In the genomic region with DNA sequence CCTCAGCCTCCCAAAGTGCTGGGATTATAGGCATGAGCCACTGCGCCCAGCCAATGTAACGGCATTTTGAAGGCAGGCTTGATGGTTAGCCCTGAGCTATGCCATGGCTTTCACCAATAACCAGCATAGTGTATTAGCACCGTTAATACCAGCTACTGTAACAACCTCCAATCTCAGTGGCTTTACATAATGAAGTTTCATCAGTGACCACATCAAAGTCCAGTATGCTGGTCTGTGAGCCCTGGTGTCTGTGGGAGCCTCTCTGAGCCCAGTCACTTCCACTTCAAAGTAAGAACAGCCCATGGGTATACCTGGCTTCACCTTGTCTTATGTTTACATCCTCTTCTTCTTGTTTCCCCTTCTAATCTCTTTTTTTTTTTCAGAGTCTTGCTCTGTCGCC, we compare ENCODE assay signal across 23 cellular contexts. TPM values are rescaled to one million over a fixed set of nuclear protein-coding genes. Genes with fewer than 3 reads are reported as not detected.
DNase-seq lines count a peak whose midpoint lies in the region; ATAC-seq and TF ChIP-seq lines count a peak whose summit lies in the region.
"Had no signal": no experiment of that assay in that cellular context is flagged by ENCODE, and none has a peak within 500 bp of the region (broad histone marks: within the 10 kb centered on the region; RNA-seq: fewer than 3 reads in every experiment).

No MANE protein-coding gene starts in this region.

- intact Hi-C loops in prostate gland (cut with DNase I) (no loop called here), body of pancreas (cut with DNase I) (no loop called here)

- CTCF ChIA-PET in WTC11 (lab: Charles Lee) = no interaction called here

- H3K27ac ChIP-seq in prostate gland (no peak overlapping the region), body of pancreas (no peak overlapping the region)
- H3K27ac ChIP-seq: A549; BLaER1 treated with 17β-estradiol and CSF1 and Interleukin-3, amounts not matched to agents 10 nM and 100 nM had no signal

- H3K4me3 Mint-ChIP-seq in activated naive CD4-positive, alpha-beta T cell treated with anti-CD3 and anti-CD28 coated beads, Interleukin-2, amount 50 U/mL, for 24 hours = no peak overlapping the region
- H3K4me3 Mint-ChIP-seq in WTC11 (no peak overlapping the region), neural crest cell (no peak overlapping the region)
- H3K4me3 Mint-ChIP-seq: CD14-positive monocyte; CD4-positive, alpha-beta T cell; CD8-positive, alpha-beta memory T cell; HFFc6 had no signal

- no peaks in the 10 kb centered on the region for H3K4me1 ChIP-seq in prostate gland (replicated peaks)
- H3K4me1 ChIP-seq in body of pancreas = no peaks in the 10 kb centered on the region
- H3K4me1 ChIP-seq: A549, BE2C, HAP-1 had no signal

- no peak for TF ChIP-seq CTCF in WTC11 (IDR thresholded peaks at IDR 0.05)
- TF ChIP-seq CTCF in neural crest cell (conservative IDR thresholded peaks at IDR 0.05) = no peak
- no peak for TF ChIP-seq CTCF in prostate gland (IDR thresholded peaks at IDR 0.05)
- TF ChIP-seq CTCF in body of pancreas (IDR thresholded peaks at IDR 0.05) = no peak

- ATAC-seq in WTC11 (no peak), body of pancreas (no peak), GM21381 (IDR thresholded peaks at IDR 0.05; ENCODE audit: unreplicated experiment) (no peak)
- ATAC-seq: A549 had no signal

- TF ChIP-seq POLR2A in prostate gland (IDR thresholded peaks at IDR 0.05) (no peak), body of pancreas (IDR thresholded peaks at IDR 0.05) (no peak)

- H3K27me3 Mint-ChIP-seq in activated naive CD4-positive, alpha-beta T cell treated with anti-CD3 and anti-CD28 coated beads, Interleukin-2, amount 50 U/mL, for 24 hours = no peaks in the 10 kb centered on the region
- H3K27me3 Mint-ChIP-seq in WTC11 (ENCODE audit: low read depth) = no peaks in the 10 kb centered on the region
- H3K27me3 Mint-ChIP-seq in neural crest cell (ENCODE audit: low read depth) = peaks cover 3% of the 10 kb centered on the region
- H3K27me3 Mint-ChIP-seq: CD4-positive, alpha-beta T cell had no signal

- H3K36me3 ChIP-seq in prostate gland (no peaks in the 10 kb centered on the region), body of pancreas (replicated peaks in 1 of 2; ENCODE audit: insufficient read depth in 1 of 2, low read depth in 2 of 2) (no peaks in the 10 kb centered on the region)
- H3K36me3 ChIP-seq: BE2C; BLaER1 treated with 17β-estradiol and CSF1 and Interleukin-3, amounts not matched to agents 10 nM and 100 nM; HAP-1 had no signal

- WGBS in prostate gland = 84% methylated on average over 4 of the region's 4 CpGs
- 77 to 79% methylated on average over 4 of the region's 4 CpGs for WGBS in body of pancreas, 2 donors

- no peaks in the 10 kb centered on the region for H3K36me3 Mint-ChIP-seq in activated naive CD4-positive, alpha-beta T cell treated with anti-CD3 and anti-CD28 coated beads, Interleukin-2, amount 50 U/mL, for 24 hours
- H3K36me3 Mint-ChIP-seq in WTC11 = no peaks in the 10 kb centered on the region
- H3K36me3 Mint-ChIP-seq in neural crest cell (ENCODE audit: low read depth) = no peaks in the 10 kb centered on the region
- H3K36me3 Mint-ChIP-seq: CD14-positive monocyte; CD8-positive, alpha-beta memory T cell had no signal

- H3K4me1 Mint-ChIP-seq in activated naive CD4-positive, alpha-beta T cell treated with anti-CD3 and anti-CD28 coated beads, Interleukin-2, amount 50 U/mL, for 24 hours = no peaks in the 10 kb centered on the region
- H3K4me1 Mint-ChIP-seq in WTC11 (no peaks in the 10 kb centered on the region), neural crest cell (no peaks in the 10 kb centered on the region)
- H3K4me1 Mint-ChIP-seq: CD14-positive monocyte; CD8-positive, alpha-beta memory T cell had no signal

- H3K9me3 Mint-ChIP-seq in activated naive CD4-positive, alpha-beta T cell treated with anti-CD3 and anti-CD28 coated beads, Interleukin-2, amount 50 U/mL, for 24 hours = no peaks in the 10 kb centered on the region
- H3K9me3 Mint-ChIP-seq in WTC11 (no peaks in the 10 kb centered on the region), neural crest cell (no peaks in the 10 kb centered on the region)
- H3K9me3 Mint-ChIP-seq: CD14-positive monocyte; CD4-positive, alpha-beta T cell; CD8-positive, alpha-beta memory T cell had no signal

- POLR2A ChIA-PET in WTC11 (lab: Charles Lee) = no interaction called here

- peak overlapping the region; percentile 80 for H3K27ac Mint-ChIP-seq in activated naive CD4-positive, alpha-beta T cell treated with anti-CD3 and anti-CD28 coated beads, Interleukin-2, amount 50 U/mL, for 24 hours
- no peak overlapping the region for H3K27ac Mint-ChIP-seq in WTC11
- peak overlapping the region; percentile 72 for H3K27ac Mint-ChIP-seq in neural crest cell (ENCODE audit: unreplicated experiment)
- H3K27ac Mint-ChIP-seq: CD14-positive monocyte; CD4-positive, alpha-beta T cell; CD8-positive, alpha-beta memory T cell; HFFc6 had no signal

- DNase-seq in activated naive CD4-positive, alpha-beta T cell (lab: John Stamatoyannopoulos, UW) = no peak
- no peak for DNase-seq in WTC11 (ENCODE audit: low spot score)
- DNase-seq in neural crest cell (ENCODE audit: low read depth, low spot score) = no peak
- DNase-seq in prostate gland (ENCODE audit: low spot score) = no peak
- no peak for DNase-seq in body of pancreas
- DNase-seq: 8988T; ACHN; AML-193; BE2C; CD4-positive, alpha-beta T cell; CD8-positive, alpha-beta memory T cell; DMS 273 treated with DMSO at 0.1 percent for 48 hours; DMS79; EL; GDM1; GOT3; HFFc6 had no signal

- H3K27me3 ChIP-seq in prostate gland (replicated peaks; ENCODE audit: insufficient read depth) (no peaks in the 10 kb centered on the region), body of pancreas (no peaks in the 10 kb centered on the region)
- H3K27me3 ChIP-seq: BLaER1 treated with 17β-estradiol and CSF1 and Interleukin-3, amounts not matched to agents 10 nM and 100 nM had no signal

- H3K4me3 ChIP-seq in prostate gland = no peak overlapping the region
- no peak overlapping the region for H3K4me3 ChIP-seq in body of pancreas
- H3K4me3 ChIP-seq: A549; BLaER1 treated with 17β-estradiol and CSF1 and Interleukin-3, amounts not matched to agents 10 nM and 100 nM; HAP-1 had no signal

- H3K9me3 ChIP-seq in prostate gland = no peaks in the 10 kb centered on the region
- no peaks in the 10 kb centered on the region for H3K9me3 ChIP-seq in body of pancreas
- H3K9me3 ChIP-seq: A549; BE2C; BLaER1 treated with 17β-estradiol and CSF1 and Interleukin-3, amounts not matched to agents 10 nM and 100 nM; HAP-1 had no signal

TF ChIP-seq in WTC11, 78 proteins besides CTCF, POLR2A, EP300 and RAD21:
- no peak for TF ChIP-seq TEAD1 (CRISPR knock-in tag; IDR thresholded peaks at IDR 0.05)
- TF ChIP-seq GABPB1 (CRISPR knock-in tag; IDR thresholded peaks at IDR 0.05) = peak; percentile 71
- no peak for TF ChIP-seq ZBTB21 (CRISPR knock-in tag; IDR thresholded peaks at IDR 0.05; ENCODE audit: borderline replicate concordance)
- no peak for TF ChIP-seq ZNF671 (CRISPR knock-in tag; IDR thresholded peaks at IDR 0.05)
- TF ChIP-seq, protein P1, sequence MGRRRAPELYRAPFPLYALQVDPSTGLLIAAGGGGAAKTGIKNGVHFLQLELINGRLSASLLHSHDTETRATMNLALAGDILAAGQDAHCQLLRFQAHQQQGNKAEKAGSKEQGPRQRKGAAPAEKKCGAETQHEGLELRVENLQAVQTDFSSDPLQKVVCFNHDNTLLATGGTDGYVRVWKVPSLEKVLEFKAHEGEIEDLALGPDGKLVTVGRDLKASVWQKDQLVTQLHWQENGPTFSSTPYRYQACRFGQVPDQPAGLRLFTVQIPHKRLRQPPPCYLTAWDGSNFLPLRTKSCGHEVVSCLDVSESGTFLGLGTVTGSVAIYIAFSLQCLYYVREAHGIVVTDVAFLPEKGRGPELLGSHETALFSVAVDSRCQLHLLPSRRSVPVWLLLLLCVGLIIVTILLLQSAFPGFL (CRISPR knock-in tag; IDR thresholded peaks at IDR 0.05; ENCODE audit: borderline replicate concordance) = no peak
- TF ChIP-seq E2F1 (CRISPR knock-in tag; IDR thresholded peaks at IDR 0.05) = no peak

RNA-seq across cellular contexts. Expression of gene ZDHHC4, which starts 11.6 kb away (rescaled TPM):
- 37.7 to 48.2 TPM (median 46.4 TPM) in 3 replicates for total RNA-seq in WTC11 (2021)
- total RNA-seq in neural crest cell = 74.3 and 78.6 TPM in 2 replicates
- total RNA-seq in prostate gland = 10 to 100 TPM; 69.9 to 73.3 TPM
- 10 to 100 TPM; 19.1 to 35.5 TPM for total RNA-seq in body of pancreas

RNA-seq across cellular contexts. Expression of gene GRID2IP, which starts 14.4 kb away (rescaled TPM):
- total RNA-seq in WTC11 (2021) = 3.0 to 4.8 TPM (median 4.6 TPM) in 3 replicates
- 0.54 and 0.61 TPM in 2 replicates for total RNA-seq in neural crest cell
- 1 to 10 TPM in 1 of 2 donors, under 1 TPM in 1; 0.73 to 2.6 TPM for total RNA-seq in prostate gland
- 1 to 10 TPM; 1.0 to 1.6 TPM for total RNA-seq in body of pancreas
- total RNA-seq: HFFc6 had no signal

RNA-seq across cellular contexts. Expression of gene INTS15, which starts 24.2 kb away (rescaled TPM):
- total RNA-seq in WTC11 (2021) (25.6 to 28.2 TPM (median 27.6 TPM) in 3 replicates), neural crest cell (50.4 and 55.7 TPM in 2 replicates), prostate gland (10 to 100 TPM; 38.3 to 38.7 TPM), body of pancreas (10 to 100 TPM; 25.7 to 40.5 TPM)

RNA-seq across cellular contexts. Expression of gene ZNF853, which starts 49.8 kb away (rescaled TPM):
- 7.7 to 8.0 TPM (median 8.0 TPM) in 3 replicates for total RNA-seq in WTC11 (2021)
- 9.2 and 9.7 TPM in 2 replicates for total RNA-seq in neural crest cell
- 10 to 100 TPM; 16.5 to 17.2 TPM for total RNA-seq in prostate gland
- total RNA-seq in body of pancreas = 10 to 100 TPM in 1 of 2 donors, 1 to 10 TPM in 1; 3.6 to 11.2 TPM
